ENCODE assay signal across 20 cellular contexts in the genomic region with DNA sequence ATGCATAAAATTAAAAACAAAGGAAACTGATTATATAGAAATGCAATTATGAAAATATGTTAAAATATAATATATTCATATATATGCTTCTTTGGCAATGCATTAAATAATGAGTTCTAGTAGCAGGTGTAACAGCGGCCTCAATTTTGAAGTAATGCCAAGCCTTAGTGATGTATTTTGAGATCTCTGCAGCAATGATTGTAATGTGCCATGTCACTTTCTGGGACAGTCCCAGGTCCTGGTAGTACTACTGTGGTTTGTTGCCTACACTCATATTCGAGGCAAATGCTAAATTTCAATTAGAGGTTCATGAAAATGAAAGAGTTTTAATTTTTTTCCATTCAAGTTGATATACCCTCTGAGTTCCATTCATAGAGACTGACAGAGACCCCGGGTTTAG.
"Had no signal": no experiment of that assay in that cellular context is flagged by ENCODE, and none has a peak within 500 bp of the region (broad histone marks: within the 10 kb centered on the region; RNA-seq: fewer than 3 reads in every experiment).

No MANE protein-coding gene starts in this region.

- H3K4me3 ChIP-seq: esophagus squamous epithelium, lower lobe of right lung, prostate gland, thoracic aorta, transverse colon, upper lobe of right lung, uterus had no signal

- H3K4me1 Mint-ChIP-seq: memory B cell; naive thymus-derived CD4-positive, alpha-beta T cell; stimulated activated naive B cell treated with anti-CD40 and anti-IgM and Interleukin-4, amounts not matched to agents 10 μg/mL and 1 μg/mL and 100 μg/mL, for 72 hours had no signal

- H3K27me3 ChIP-seq: esophagus squamous epithelium, transverse colon, upper lobe of right lung, uterus had no signal

- H3K27ac ChIP-seq: esophagus squamous epithelium, lower lobe of right lung, prostate gland, thoracic aorta, transverse colon, upper lobe of right lung, uterus had no signal

- ATAC-seq: effector memory CD8-positive, alpha-beta T cell; left ventricle myocardium superior; lower lobe of right lung; naive thymus-derived CD4-positive, alpha-beta T cell; right cardiac atrium; stimulated activated naive B cell treated with anti-CD40 and anti-IgM and Interleukin-4, amounts not matched to agents 10 μg/mL and 1 μg/mL and 100 μg/mL, for 72 hours; upper lobe of right lung had no signal

- H3K27me3 Mint-ChIP-seq: naive thymus-derived CD4-positive, alpha-beta T cell; stimulated activated naive CD8-positive, alpha-beta T cell treated with anti-CD3 and anti-CD28 coated beads, Interleukin-15, Interleukin-2, amounts not matched to agents 100 ng/mL and 50 ng/mL, for 24 hours had no signal

- H3K4me3 Mint-ChIP-seq: effector memory CD8-positive, alpha-beta T cell; memory B cell; naive thymus-derived CD4-positive, alpha-beta T cell; nephron; stimulated activated naive B cell treated with anti-CD40 and anti-IgM and Interleukin-4, amounts not matched to agents 10 μg/mL and 1 μg/mL and 100 μg/mL, for 72 hours; stimulated activated naive CD8-positive, alpha-beta T cell treated with anti-CD3 and anti-CD28 coated beads, Interleukin-15, Interleukin-2, amounts not matched to agents 100 ng/mL and 50 ng/mL, for 24 hours had no signal

- H3K27ac Mint-ChIP-seq: effector memory CD8-positive, alpha-beta T cell; memory B cell; naive thymus-derived CD4-positive, alpha-beta T cell; nephron; stimulated activated naive B cell treated with anti-CD40 and anti-IgM and Interleukin-4, amounts not matched to agents 10 μg/mL and 1 μg/mL and 100 μg/mL, for 72 hours; stimulated activated naive CD8-positive, alpha-beta T cell treated with anti-CD3 and anti-CD28 coated beads, Interleukin-15, Interleukin-2, amounts not matched to agents 100 ng/mL and 50 ng/mL, for 24 hours had no signal

- H3K36me3 ChIP-seq: lower lobe of right lung, prostate gland, transverse colon, upper lobe of right lung, uterus had no signal

- H3K36me3 Mint-ChIP-seq: memory B cell; naive thymus-derived CD4-positive, alpha-beta T cell; stimulated activated naive B cell treated with anti-CD40 and anti-IgM and Interleukin-4, amounts not matched to agents 10 μg/mL and 1 μg/mL and 100 μg/mL, for 72 hours had no signal

- H3K9me3 ChIP-seq: esophagus squamous epithelium, lower lobe of right lung, prostate gland, thoracic aorta, transverse colon, upper lobe of right lung, uterus had no signal

- DNase-seq: cortex of kidney; effector memory CD8-positive, alpha-beta T cell; erythroblast; esophagus squamous epithelium; left ventricle myocardium superior; lower lobe of right lung; naive thymus-derived CD4-positive, alpha-beta T cell; small intestine; stimulated activated CD4-positive, alpha-beta T cell treated with anti-CD3 and anti-CD28 coated beads, Interleukin-15, amount 100 ng/mL, for 24 hours; stimulated activated CD4-positive, alpha-beta T cell treated with anti-CD3 and anti-CD28 coated beads, Interleukin-2, amount 100 ng/mL, for 48 hours; stimulated activated naive B cell treated with anti-CD40 and anti-IgM and Interleukin-4, amounts not matched to agents 10 μg/mL and 1 μg/mL and 100 μg/mL, for 72 hours; transverse colon; upper lobe of right lung; uterus had no signal

- H3K4me1 ChIP-seq: prostate gland had no signal

- H3K9me3 Mint-ChIP-seq: effector memory CD8-positive, alpha-beta T cell; memory B cell; naive thymus-derived CD4-positive, alpha-beta T cell; nephron; stimulated activated naive B cell treated with anti-CD40 and anti-IgM and Interleukin-4, amounts not matched to agents 10 μg/mL and 1 μg/mL and 100 μg/mL, for 72 hours; stimulated activated naive CD8-positive, alpha-beta T cell treated with anti-CD3 and anti-CD28 coated beads, Interleukin-15, Interleukin-2, amounts not matched to agents 100 ng/mL and 50 ng/mL, for 24 hours had no signal
